In genomic region chr6:158808918-158809678, GRCh38 we compare ENCODE assay signal across 9 cellular contexts. TPM values are rescaled to one million over a fixed set of nuclear protein-coding genes. Genes with fewer than 3 reads are reported as not detected.
DNase-seq lines count a peak whose midpoint lies in the region; ATAC-seq, FAIRE-seq and TF ChIP-seq lines count a peak whose summit lies in the region.
"Had no signal": no experiment of that assay in that cellular context is flagged by ENCODE, and none has a peak within 500 bp of the region (broad histone marks: within the 10 kb centered on the region; RNA-seq: fewer than 3 reads in every experiment).

No MANE protein-coding gene starts in this region.

- no peak overlapping the region for H3K14ac ChIP-seq in H1 (ENCODE audit: insufficient read length)

- H3K27me3 Mint-ChIP-seq in IgD-negative memory B cell, result no peaks in the 10 kb centered on the region

- ATAC-seq in GM18502 (IDR thresholded peaks at IDR 0.05; ENCODE audit: poor library complexity, unreplicated experiment), result peak; percentile 66
- ATAC-seq in GM21619 (IDR thresholded peaks at IDR 0.05; ENCODE audit: unreplicated experiment), result peak; percentile 72

- peaks cover 77 to 89% (median 87%) of the 10 kb centered on the region in 3 donors for H3K4me1 Mint-ChIP-seq in IgD-negative memory B cell

- no peak overlapping the region for H2AK5ac ChIP-seq in H1 (ENCODE audit: low read depth, low read length)

- H2BK15ac ChIP-seq in H1 (ENCODE audit: low read length), result no peak overlapping the region

- H2BK20ac ChIP-seq in H1 (ENCODE audit: low read length), result no peak overlapping the region

- TF ChIP-seq CTCF in H1 (IDR thresholded peaks at IDR 0.05; ENCODE audit: control extremely low read depth in 1 of 3, insufficient read depth in 1 of 3, low read depth in 1 of 3, low read length in 3 of 3), result no peak
- no peak for TF ChIP-seq CTCF in thyroid gland (IDR thresholded peaks at IDR 0.05)

- no peak overlapping the region for H3K23ac ChIP-seq in H1 (ENCODE audit: insufficient read length)

- H3K9me3 Mint-ChIP-seq in IgD-negative memory B cell, result peaks cover 0 to 2% (median 0%) of the 10 kb centered on the region in 3 donors

- DNase-seq in H1 (ENCODE audit: low read depth in 1 of 2, low spot score in 2 of 2) (no peak), thyroid gland (peak; percentile 61 to 73), NCI-H1694 treated with DMSO at 0.1 percent for 48 hours (lab: John Stamatoyannopoulos, UW) (no peak), NCI-H187 (lab: John Stamatoyannopoulos, UW) (no peak), NCI-H1417 treated with DMSO at 0.1 percent for 48 hours (lab: John Stamatoyannopoulos, UW) (no peak)
- DNase-seq: gastrocnemius medialis had no signal

- no peak overlapping the region; a peak in 1 of 7 replicates for H3K9ac ChIP-seq in H1 (replicated peaks in 1 of 4; ENCODE audit: extremely low read depth in 1 of 4, low read depth in 3 of 4, low read length in 3 of 4)

- FAIRE-seq in H1 (lab: Jason Lieb, UNC), result no peak

- peak overlapping the region; percentile 84 to 98 (median 95) for H3K27ac Mint-ChIP-seq in IgD-negative memory B cell

- H4K8ac ChIP-seq in H1 (ENCODE audit: extremely low read depth, insufficient read depth, low read length), result no peak overlapping the region

- no peak overlapping the region for H3K4ac ChIP-seq in H1 (replicated peaks; ENCODE audit: insufficient read length, low read depth, low read length)

- TF ChIP-seq RAD21 in H1 (IDR thresholded peaks at IDR 0.05 in 1 of 2, conservative IDR thresholded peaks at IDR 0.05 in 1 of 2; ENCODE audit: low read depth in 2 of 2, low read length in 2 of 2), result no peak

- no peak overlapping the region for H4K5ac ChIP-seq in H1 (ENCODE audit: insufficient read length, low read depth, low read length)

- no peak overlapping the region for H2AFZ ChIP-seq in H1 (ENCODE audit: low read length)

- H3K4me1 ChIP-seq in H1 (replicated peaks in 1 of 4; ENCODE audit: control insufficient read depth in 3 of 4, insufficient read depth in 4 of 4, low read length in 3 of 4), result peaks cover 11 to 41% (median 37%) of the 10 kb centered on the region in 4 experiments
- H3K4me1 ChIP-seq in thyroid gland, result peaks cover 57 to 81% of the 10 kb centered on the region in 2 donors

- no peaks in the 10 kb centered on the region for H3K23me2 ChIP-seq in H1 (ENCODE audit: low read depth, low read length)

- peaks cover 38 to 48% of the 10 kb centered on the region in 2 experiments for H4K20me1 ChIP-seq in H1 (replicated peaks in 1 of 2; ENCODE audit: control insufficient read depth in 1 of 2, insufficient read depth in 2 of 2, low read length in 2 of 2)

- H2BK12ac ChIP-seq in H1 (ENCODE audit: low read depth, low read length), result no peak overlapping the region

- H3K79me1 ChIP-seq in H1 (ENCODE audit: low read depth, low read length), result peaks cover 4% of the 10 kb centered on the region; the same call in 1 of the 2 replicates

- H2BK5ac ChIP-seq in H1 (ENCODE audit: low read depth, low read length), result no peak overlapping the region

- H3K18ac ChIP-seq in H1 (ENCODE audit: extremely low read depth, low read length), result no peak overlapping the region

- POLR2A ChIA-PET in H1 (lab: Charles Lee; ENCODE audit: partially characterized antibody), result interaction anchor here (0.7 to 4.4 kb wide), 15 partner anchors 8 to 320 kb away, joined by 3 to 31 read pairs (median 4); partner anchors contain the start of genes EZR and RSPH3

- H3K36me3 ChIP-seq in H1 (ENCODE audit: control insufficient read depth in 2 of 4, insufficient read depth in 4 of 4, low read length in 3 of 4), result peaks cover 10 to 67% (median 21%) of the 10 kb centered on the region in 4 experiments
- H3K36me3 ChIP-seq in thyroid gland, result no peaks in the 10 kb centered on the region
- H3K36me3 ChIP-seq: gastrocnemius medialis had no signal

- no peak overlapping the region for H2BK120ac ChIP-seq in H1 (replicated peaks; ENCODE audit: low read depth, low read length)

- TF ChIP-seq POLR2A in H1 (IDR thresholded peaks at IDR 0.05; ENCODE audit: control extremely low read depth in 1 of 2, low read depth in 2 of 2, low read length in 2 of 2), result no peak
- peak in 1 of 2 donors; percentile 30 for TF ChIP-seq POLR2A in thyroid gland (IDR thresholded peaks at IDR 0.05)

- no peak overlapping the region for H3K27ac ChIP-seq in H1 (ENCODE audit: low read depth, low read length)
- H3K27ac ChIP-seq in thyroid gland, result peak overlapping the region; percentile 69 to 82 (median 77)
- H3K27ac ChIP-seq: gastrocnemius medialis had no signal

- H3K9me3 ChIP-seq in H1 (ENCODE audit: insufficient read depth in 2 of 2, low read depth in 1 of 2, low read length in 1 of 2), result no peaks in the 10 kb centered on the region
- no peaks in the 10 kb centered on the region for H3K9me3 ChIP-seq in thyroid gland
- H3K9me3 ChIP-seq: gastrocnemius medialis had no signal

- CTCF ChIA-PET in H1 (lab: Charles Lee; ENCODE audit: partially characterized antibody), result interaction anchor here (0.8 to 3.9 kb wide), 11 partner anchors 10 to 163 kb away, joined by 3 to 20 read pairs (median 6); no protein-coding TSS in a partner anchor

- TF ChIP-seq EP300 in H1 (IDR thresholded peaks at IDR 0.05; ENCODE audit: borderline replicate concordance in 1 of 2, low read depth in 2 of 2, low read length in 2 of 2), result no peak

- no peak overlapping the region for H4K91ac ChIP-seq in H1 (replicated peaks; ENCODE audit: insufficient read length, low read length)

- peaks cover 70 to 99% of the 10 kb centered on the region in 2 experiments for H3K79me2 ChIP-seq in H1 (ENCODE audit: control insufficient read depth in 1 of 2, insufficient read depth in 2 of 2, low read length in 2 of 2)

- intact Hi-C loops in thyroid gland (cut with DNase I), result no loop called here

- peak overlapping the region in 1 of 2 experiments; percentile 1; a peak in 1 of 4 replicates for H3K4me2 ChIP-seq in H1 (ENCODE audit: insufficient read depth in 1 of 2, low read depth in 2 of 2, low read length in 2 of 2)

- H3K56ac ChIP-seq in H1 (replicated peaks; ENCODE audit: insufficient read length, low read depth, low read length), result no peak overlapping the region

- H3K4me3 ChIP-seq in H1 (ENCODE audit: extremely low read depth in 1 of 4, insufficient read depth in 2 of 4, low read depth in 3 of 4, low read length in 4 of 4), result no peak overlapping the region
- H3K4me3 ChIP-seq in thyroid gland (replicated peaks in 1 of 3), result no peak overlapping the region
- H3K4me3 ChIP-seq: gastrocnemius medialis had no signal

- H3K36me3 Mint-ChIP-seq in IgD-negative memory B cell, result peaks cover 40% of the 10 kb centered on the region

- H3K4me3 Mint-ChIP-seq in IgD-negative memory B cell, result peak overlapping the region; percentile 67 to 95 (median 77)

- 83% methylated on average over 8 of the region's 8 CpGs; no CpG with 5 or more reads in 1 of the 2 experiments for WGBS in H1 (ENCODE audit: extremely low coverage in 1 of 2, insufficient coverage in 1 of 2, insufficient read length in 1 of 2, insufficient replicate concordance in 2 of 2, low coverage in 1 of 2, low lambda C conversion rate in 2 of 2, missing lambda C conversion rate in 1 of 2), 2 experiments
- whole genome bisulfite sequencing in thyroid gland, 2 donors, result 29 to 48% methylated on average over 8 of the region's 8 CpGs

- no peaks in the 10 kb centered on the region for H3K27me3 ChIP-seq in H1 (replicated peaks in 1 of 4; ENCODE audit: control insufficient read depth in 3 of 4, extremely low read depth in 1 of 4, insufficient read depth in 3 of 4, low read length in 3 of 4)
- H3K27me3 ChIP-seq in thyroid gland, result no peaks in the 10 kb centered on the region
- H3K27me3 ChIP-seq: gastrocnemius medialis had no signal

TF ChIP-seq in H1, 55 proteins besides CTCF, POLR2A, EP300 and RAD21:
- TF ChIP-seq HDAC6 (IDR thresholded peaks at IDR 0.05; ENCODE audit: low read depth, low read length), result no peak
- TF ChIP-seq BACH1 (IDR thresholded peaks at IDR 0.05; ENCODE audit: low read length), result no peak
- TF ChIP-seq POLR2AphosphoS5 (IDR thresholded peaks at IDR 0.05; ENCODE audit: low read depth, low read length), result peak; percentile 28; the same call in 1 of the 2 replicates
- no peak for TF ChIP-seq E2F6 (IDR thresholded peaks at IDR 0.05)

RNA-seq across cellular contexts. Expression of gene EZR, which starts 10.1 kb away (rescaled TPM):
- polyA plus RNA-seq in IgD-negative memory B cell (588 TPM), H1 (2011; rRNA removed) (122 and 138 TPM in 2 replicates)
- total RNA-seq in H1 (2021; fragmentation: NEBNext Ultra II Directional; extraction: Animal tissue kit (Norgen Biotek cat#: 25700)), result 286 and 287 TPM in 2 replicates
- 180 TPM for polyA plus RNA-seq in H1 (2011; cell fraction: cytosol; rRNA removed)
- polyA plus RNA-seq in H1 (2011; cell fraction: nucleus; rRNA removed), result 214 TPM
- polyA plus RNA-seq in H1 (2012, experiment 1 of 2), result 182 to 212 TPM (median 197 TPM) in 4 replicates
- polyA plus RNA-seq in H1 (2012, experiment 2 of 2), result 94.1 TPM
- 180 TPM for polyA plus RNA-seq in H1 (2013, experiment 1 of 2)
- polyA plus RNA-seq in H1 (2013, experiment 2 of 2), result 182 TPM
- polyA minus RNA-seq in H1 (2011; rRNA and poly(A)+ RNA removed), result 153 and 157 TPM in 2 replicates
- polyA minus RNA-seq in H1 (2011; cell fraction: cytosol; rRNA and poly(A)+ RNA removed), result 91.7 TPM
- 77.4 TPM for polyA minus RNA-seq in H1 (2011; cell fraction: nucleus; rRNA and poly(A)+ RNA removed)
- 100 to 1,000 TPM; 221 to 412 (median 339) TPM for total RNA-seq in thyroid gland

Comparison
In these comparisons a context has a peak if more than half of its experiments do, and no peak if none do; other contexts are left out.
1. DNase-seq: peak in thyroid gland (2 of 2); none in H1 (0 of 2), NCI-H1694 treated with DMSO at 0.1 percent for 48 hours (single experiment), NCI-H187 (0 of 2) and NCI-H1417 treated with DMSO at 0.1 percent for 48 hours (single experiment).